Comparison of ENCODE assay signal across 4 cellular contexts in the genomic region with DNA sequence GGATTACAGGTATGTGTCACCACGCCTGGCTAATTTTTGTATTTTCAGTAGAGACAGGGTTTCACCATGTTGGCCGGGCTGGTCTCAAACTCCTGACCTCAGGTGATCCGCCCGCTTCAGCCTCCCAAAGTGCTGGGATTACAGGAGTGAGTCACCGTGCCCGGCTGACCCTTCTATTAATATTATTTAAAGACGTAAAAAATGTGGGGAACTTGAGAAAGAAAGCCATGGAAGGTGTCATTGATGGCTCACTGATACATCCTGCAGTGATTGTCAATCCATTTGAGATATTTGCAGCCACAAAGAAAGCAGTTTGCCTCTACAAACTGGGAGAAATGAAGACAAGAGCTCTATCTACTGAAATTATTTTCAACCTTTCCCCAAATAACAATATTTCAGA. TPM values are rescaled to one million over a fixed set of nuclear protein-coding genes. Genes with fewer than 3 reads are reported as not detected.
DNase-seq lines count a peak whose midpoint lies in the region; TF ChIP-seq lines count a peak whose summit lies in the region.
"Not testable (repeated sequence)": the region's sequence is repeated elsewhere in the genome, so short reads cannot be mapped to it uniquely, and the experiment has no call there.

No MANE protein-coding gene starts in this region.

- H3K23ac ChIP-seq in trophoblast cell (ENCODE audit: low read length) = not testable (repeated sequence)

- H3K4me3 Mint-ChIP-seq in mesothelial cell of epicardium = not testable (repeated sequence)

- not testable (repeated sequence) for H3K79me2 ChIP-seq in trophoblast cell (ENCODE audit: control insufficient read depth, insufficient read depth, low read length, poor library complexity)

- not testable (repeated sequence) for H3K27me3 ChIP-seq in right atrium auricular region; trophoblast cell (ENCODE audit: insufficient read depth, low read length)

- not testable (repeated sequence) for H4K12ac ChIP-seq in trophoblast cell (ENCODE audit: low read depth, low read length)

- not testable (repeated sequence) for H3K9me3 Mint-ChIP-seq in mesothelial cell of epicardium

- not testable (repeated sequence) for H3K4me1 ChIP-seq in right atrium auricular region; trophoblast cell (ENCODE audit: control insufficient read depth in 1 of 2, insufficient read depth in 2 of 2, low read length in 2 of 2)

- H2AK5ac ChIP-seq in trophoblast cell (ENCODE audit: low read length) = not testable (repeated sequence)

- not testable (repeated sequence) for H2BK12ac ChIP-seq in trophoblast cell (ENCODE audit: low read length)

- not testable (repeated sequence) for H3K4ac ChIP-seq in trophoblast cell (ENCODE audit: low read depth, low read length)

- H3K36me3 Mint-ChIP-seq in mesothelial cell of epicardium = not testable (repeated sequence)

- H3K18ac ChIP-seq in trophoblast cell (ENCODE audit: low read length) = not testable (repeated sequence)

- H4K91ac ChIP-seq in trophoblast cell (ENCODE audit: low read depth, low read length) = not testable (repeated sequence)

- not testable (repeated sequence) for H3K27me3 Mint-ChIP-seq in mesothelial cell of epicardium (ENCODE audit: low read depth)

- H2AFZ ChIP-seq in trophoblast cell (ENCODE audit: insufficient read depth, low read length, poor library complexity) = not testable (repeated sequence)

- H2BK120ac ChIP-seq in trophoblast cell (ENCODE audit: insufficient read depth, low read length, poor library complexity) = not testable (repeated sequence)

- H3K27ac ChIP-seq in right atrium auricular region; trophoblast cell (ENCODE audit: low read depth, low read length): not testable (repeated sequence)

- H4K8ac ChIP-seq in trophoblast cell (ENCODE audit: low read depth, low read length) = not testable (repeated sequence)

- H3K4me1 Mint-ChIP-seq in mesothelial cell of epicardium = peaks cover 32% of the 10 kb centered on the region

- H2BK5ac ChIP-seq in trophoblast cell (ENCODE audit: low read depth, low read length, poor library complexity) = not testable (repeated sequence)

- peak; percentile 26 for DNase-seq in right atrium auricular region (ENCODE audit: low spot score)
- peak; percentile 35 for DNase-seq in mesenteric fat pad (ENCODE audit: low spot score)
- DNase-seq in mesothelial cell of epicardium (ENCODE audit: low spot score in 2 of 2, unreplicated experiment in 2 of 2) = not testable (repeated sequence)
- peak; percentile 65 to 77 for DNase-seq in trophoblast cell

- WGBS in trophoblast cell (ENCODE audit: extremely low coverage, insufficient coverage, insufficient read length) = no CpG with 5 or more reads among the region's 7 CpGs

- not testable (repeated sequence) for H3K4me2 ChIP-seq in trophoblast cell (ENCODE audit: low read length)

- H3K14ac ChIP-seq in trophoblast cell (ENCODE audit: low read length) = not testable (repeated sequence)

- H3K4me3 ChIP-seq in right atrium auricular region; trophoblast cell (ENCODE audit: low read depth, low read length): not testable (repeated sequence)

- H3K27ac Mint-ChIP-seq in mesothelial cell of epicardium = peak overlapping the region; percentile 81

- not testable (repeated sequence) for H3K79me1 ChIP-seq in trophoblast cell (ENCODE audit: low read length)

- not testable (repeated sequence) for TF ChIP-seq CTCF in right atrium auricular region (IDR thresholded peaks at IDR 0.05); mesothelial cell of epicardium (IDR thresholded peaks at IDR 0.05; ENCODE audit: unreplicated experiment)

- not testable (repeated sequence) for H3K36me3 ChIP-seq in right atrium auricular region; trophoblast cell (ENCODE audit: control insufficient read depth in 1 of 2, insufficient read depth in 2 of 2, low read length in 2 of 2)

- H3K9me3 ChIP-seq in right atrium auricular region; trophoblast cell (ENCODE audit: insufficient read depth, low read depth, low read length): not testable (repeated sequence)

- H3K9ac ChIP-seq in trophoblast cell (ENCODE audit: low read length) = not testable (repeated sequence)

RNA-seq across cellular contexts. Expression of gene BAMBI, which starts 18.5 kb away (rescaled TPM):
- total RNA-seq in right atrium auricular region = 10 to 100 TPM; 61.1 to 92.7 TPM
- 14.3 TPM for total RNA-seq in mesenteric fat pad
- total RNA-seq in mesothelial cell of epicardium = 209 to 219 TPM (median 217 TPM) in 3 replicates
- 372 and 404 TPM in 2 replicates for polyA plus RNA-seq in trophoblast cell (2013)
